Comparison of ENCODE assay signal across 8 cellular contexts in genomic region chr9:112751059-112751795, GRCh38. TPM values are rescaled to one million over a fixed set of nuclear protein-coding genes. Genes with fewer than 3 reads are reported as not detected.
DNase-seq lines count a peak whose midpoint lies in the region; ATAC-seq and TF ChIP-seq lines count a peak whose summit lies in the region.

No MANE protein-coding gene starts in this region.

- peaks cover 55% of the 10 kb centered on the region for H3K4me1 ChIP-seq in osteoblast (ENCODE audit: insufficient read depth, low read length)

- H3K4me1 Mint-ChIP-seq in activated naive CD8-positive, alpha-beta T cell treated with anti-CD3 and anti-CD28 coated beads, Interleukin-2, amount 50 U/mL, for 24 hours: peaks cover 82% of the 10 kb centered on the region

- no peak for TF ChIP-seq CTCF in osteoblast (IDR thresholded peaks at IDR 0.05; ENCODE audit: extremely low read depth, low read depth, low read length)

- peak overlapping the region; percentile 35 for H3K27ac ChIP-seq in osteoblast (ENCODE audit: low read depth, low read length)

- H3K4me3 ChIP-seq in Jurkat, Clone E6-1 (ENCODE audit: low read length): peak overlapping the region; percentile 64
- H3K4me3 ChIP-seq in osteoblast (ENCODE audit: insufficient read depth, low read length): peak overlapping the region; percentile 87

- no peaks in the 10 kb centered on the region for H3K27me3 ChIP-seq in osteoblast (ENCODE audit: insufficient read depth, low read length)

- H3K9me3 Mint-ChIP-seq in activated naive CD8-positive, alpha-beta T cell treated with anti-CD3 and anti-CD28 coated beads, Interleukin-2, amount 50 U/mL, for 24 hours: no peaks in the 10 kb centered on the region

- H3K79me2 ChIP-seq in osteoblast (ENCODE audit: insufficient read depth, low read length): peaks cover 38% of the 10 kb centered on the region

- peaks cover 16% of the 10 kb centered on the region for H4K20me1 ChIP-seq in osteoblast (ENCODE audit: insufficient read depth, low read length)

- peaks cover 2% of the 10 kb centered on the region for H3K36me3 Mint-ChIP-seq in activated naive CD8-positive, alpha-beta T cell treated with anti-CD3 and anti-CD28 coated beads, Interleukin-2, amount 50 U/mL, for 24 hours (ENCODE audit: low read depth)

- intact Hi-C loops in Right ventricle myocardium superior (cut with DNase I): no loop called here

- H3K27ac Mint-ChIP-seq in activated naive CD8-positive, alpha-beta T cell treated with anti-CD3 and anti-CD28 coated beads, Interleukin-2, amount 50 U/mL, for 24 hours: peak overlapping the region; percentile 76

- ATAC-seq in GM21717 (IDR thresholded peaks at IDR 0.05; ENCODE audit: unreplicated experiment) (peak; percentile 60), Right ventricle myocardium superior (ENCODE audit: poor library complexity) (peak; percentile 17), GM18519 (IDR thresholded peaks at IDR 0.05; ENCODE audit: low FRiP score, unreplicated experiment) (no peak)
- peak; percentile 3 for ATAC-seq in activated naive CD8-positive, alpha-beta T cell treated with anti-CD3 and anti-CD28 coated beads, Interleukin-2, amount 50 U/mL, for 24 hours

- H3K36me3 ChIP-seq in osteoblast (ENCODE audit: insufficient read depth, low read length): no peaks in the 10 kb centered on the region

- H3K4me2 ChIP-seq in osteoblast (ENCODE audit: insufficient read depth, low read length): peak overlapping the region; percentile 94

- H2AFZ ChIP-seq in osteoblast (ENCODE audit: low read length): peak overlapping the region; percentile 78

- peak overlapping the region; percentile 79 for H3K4me3 Mint-ChIP-seq in activated naive CD8-positive, alpha-beta T cell treated with anti-CD3 and anti-CD28 coated beads, Interleukin-2, amount 50 U/mL, for 24 hours

- DNase-seq in DMS79 (lab: John Stamatoyannopoulos, UW) (peak; percentile 36), SHP77 treated with DMSO at 0.1 percent for 48 hours (lab: John Stamatoyannopoulos, UW) (peak; percentile 31), Right ventricle myocardium superior (peak; percentile 60), osteoblast (ENCODE audit: insufficient read length, low spot score, missing footprints) (peak; percentile 97)
- peak; percentile 37 for DNase-seq in Jurkat, Clone E6-1 (ENCODE audit: low read depth, low spot score)
- peak; percentile 62 for DNase-seq in activated naive CD8-positive, alpha-beta T cell treated with anti-CD3 and anti-CD28 coated beads, Interleukin-2, amount 50 U/mL, for 24 hours

- H3K27me3 Mint-ChIP-seq in activated naive CD8-positive, alpha-beta T cell treated with anti-CD3 and anti-CD28 coated beads, Interleukin-2, amount 50 U/mL, for 24 hours: no peaks in the 10 kb centered on the region

- no peaks in the 10 kb centered on the region for H3K9me3 ChIP-seq in osteoblast (ENCODE audit: low read depth, low read length)

RNA-seq across cellular contexts. Expression of gene SNX30, which starts 0.7 kb away (rescaled TPM):
- 4.1 TPM for polyA plus RNA-seq in Jurkat, Clone E6-1 (2012; ENCODE audit: insufficient read depth, insufficient read length)
- total RNA-seq in Right ventricle myocardium superior (4.5 TPM), osteoblast (38.7 and 41.5 TPM in 2 replicates)

RNA-seq across cellular contexts. Expression of gene INIP, which starts 33.3 kb away (rescaled TPM):
- polyA plus RNA-seq in Jurkat, Clone E6-1 (2012; ENCODE audit: insufficient read depth, insufficient read length): 22.7 TPM
- total RNA-seq in Right ventricle myocardium superior (14.3 TPM), osteoblast (15.6 and 16.8 TPM in 2 replicates)

Comparison
In these comparisons a context has a peak if more than half of its experiments do, and no peak if none do; other contexts are left out.
1. DNase-seq: peak in every context shown above with its lines; median percentile 97 in osteoblast; 62 in activated naive CD8-positive, alpha-beta T cell treated with anti-CD3 and anti-CD28 coated beads, Interleukin-2, amount 50 U/mL, for 24 hours; 60 in Right ventricle myocardium superior; 37 in Jurkat, Clone E6-1; 36 in DMS79; 31 in SHP77 treated with DMSO at 0.1 percent for 48 hours.